15 cellular contexts compared by ENCODE assay signal in genomic region chr18:57771183-57771582, GRCh38. TPM values are rescaled to one million over a fixed set of nuclear protein-coding genes. Genes with fewer than 3 reads are reported as not detected.
DNase-seq lines count a peak whose midpoint lies in the region; ATAC-seq and TF ChIP-seq lines count a peak whose summit lies in the region.
"Had no signal": no experiment of that assay in that cellular context is flagged by ENCODE, and none has a peak within 500 bp of the region (broad histone marks: within the 10 kb centered on the region; RNA-seq: fewer than 3 reads in every experiment).

No MANE protein-coding gene starts in this region.

- peak overlapping the region; percentile 66 for H3K27ac ChIP-seq in psoas muscle
- H3K27ac ChIP-seq: GM23248 had no signal

- H3K9me3 ChIP-seq in psoas muscle = no peaks in the 10 kb centered on the region

- H3K4me3 ChIP-seq in psoas muscle = no peak overlapping the region
- H3K4me3 ChIP-seq: GM23248 had no signal

- intact Hi-C loops in psoas muscle (cut with DNase I) = no loop called here

- 67 to 74% (median 73%) methylated on average over 3 of the region's 3 CpGs for WGBS in psoas muscle, 3 donors

- DNase-seq in GF-D8 (lab: John Stamatoyannopoulos, UW) (peak; percentile 32), NCI-H748 (lab: John Stamatoyannopoulos, UW; ENCODE audit: unreplicated experiment) (peak; percentile 87), psoas muscle (no peak), NK-92 (lab: John Stamatoyannopoulos, UW; ENCODE audit: unreplicated experiment) (no peak)
- DNase-seq in stimulated activated naive CD4-positive, alpha-beta T cell (lab: John Stamatoyannopoulos, UW) = no peak
- DNase-seq in activated CD4-positive, alpha-beta T cell treated with anti-CD3 and anti-CD28 coated beads for 4 hours = no peak
- DNase-seq: activated CD8-positive, alpha-beta memory T cell treated with anti-CD3 and anti-CD28 coated beads, Interleukin-2, amount 10 ng/mL, durations not matched to agents 7 days and 5 days; anterior cingulate cortex; GM23248; NCI-H1694; stimulated activated CD4-positive, alpha-beta T cell treated with anti-CD3 and anti-CD28 coated beads, Interleukin-2, amount 100 ng/mL, for 24 hours; substantia nigra had no signal

- H3K27me3 ChIP-seq in psoas muscle (ENCODE audit: insufficient read depth in 3 of 3, low read length in 2 of 3) = no peaks in the 10 kb centered on the region

- peaks cover 65% of the 10 kb centered on the region for H3K4me1 ChIP-seq in psoas muscle

- ATAC-seq in esophagus mucosa (peak; percentile 94), psoas muscle (no peak), HG03159 (IDR thresholded peaks at IDR 0.05; ENCODE audit: unreplicated experiment) (no peak)
- ATAC-seq: activated CD8-positive, alpha-beta memory T cell treated with anti-CD3 and anti-CD28 coated beads, Interleukin-2, amount 10 ng/mL, durations not matched to agents 7 days and 5 days; SK-N-SH treated with all-trans-retinoic acid at 6 μM for 48 hours had no signal

- TF ChIP-seq CTCF in psoas muscle (IDR thresholded peaks at IDR 0.05) = no peak

- no peaks in the 10 kb centered on the region for H3K36me3 ChIP-seq in psoas muscle (ENCODE audit: insufficient read depth in 1 of 2, low read depth in 1 of 2)

RNA-seq across cellular contexts. Expression of gene ATP8B1, which starts 31.9 kb away (rescaled TPM):
- 37.7 TPM for total RNA-seq in esophagus mucosa
- 1 to 10 TPM; 1.2 to 2.5 (median 1.7) TPM for total RNA-seq in psoas muscle
- under 1 TPM; 0.45 to 0.79 (median 0.63) TPM for polyA plus RNA-seq in psoas muscle

Comparison
In these comparisons a context has a peak if more than half of its experiments do, and no peak if none do; other contexts are left out.
1. DNase-seq: peak in GF-D8 (single experiment) and NCI-H748 (single experiment); none in psoas muscle (0 of 2), stimulated activated naive CD4-positive, alpha-beta T cell (0 of 6), NK-92 (single experiment) and activated CD4-positive, alpha-beta T cell treated with anti-CD3 and anti-CD28 coated beads for 4 hours (0 of 2).
2. RNA of gene ATP8B1, which starts 31.9 kb away (total RNA-seq): 37.7 TPM in esophagus mucosa (single experiment); 1.2 to 2.5 TPM in psoas muscle; every median in the first group is over 10 times any median in the second.